Comparison of ENCODE assay signal across 13 cellular contexts in the genomic region with DNA sequence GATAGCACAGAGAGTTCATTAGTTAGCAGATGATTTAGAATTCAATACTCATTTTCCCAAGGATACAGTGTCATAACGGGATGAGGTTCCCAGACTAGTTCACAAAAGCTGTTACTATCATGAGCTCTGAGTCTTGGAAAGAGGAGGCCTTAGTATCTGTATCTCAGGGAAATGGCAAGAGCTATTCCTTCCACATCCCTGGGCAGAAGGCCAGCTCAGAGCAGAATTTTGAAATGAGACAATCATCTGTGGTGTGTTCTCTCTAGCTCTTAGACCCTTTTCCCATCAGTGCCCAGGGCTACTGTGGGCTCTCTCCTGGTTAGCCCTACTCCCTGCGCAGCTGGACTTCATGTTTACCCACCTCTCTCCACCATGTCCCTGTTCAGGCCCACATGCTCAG.
DNase-seq lines count a peak whose midpoint lies in the region; ATAC-seq and TF ChIP-seq lines count a peak whose summit lies in the region.
"Had no signal": no experiment of that assay in that cellular context is flagged by ENCODE, and none has a peak within 500 bp of the region (broad histone marks: within the 10 kb centered on the region; RNA-seq: fewer than 3 reads in every experiment).

No MANE protein-coding gene starts in this region.

- H3K9ac ChIP-seq in mammary epithelial cell (ENCODE audit: insufficient read depth, low read length), result no peak overlapping the region
- no peak overlapping the region for H3K9ac ChIP-seq in parathyroid adenoma

- DNase-seq in MCF 10A (ENCODE audit: unreplicated experiment) (peak; percentile 51), mammary epithelial cell (no peak), foreskin fibroblast (peak; percentile 76 to 87), kidney glomerular epithelial cell (lab: John Stamatoyannopoulos, UW) (no peak), NCI-H2081 treated with DMSO at 0.1 percent for 48 hours (lab: John Stamatoyannopoulos, UW) (no peak)
- DNase-seq in naive thymus-derived CD4-positive, alpha-beta T cell, result no peak
- DNase-seq: activated CD8-positive, alpha-beta T cell treated with anti-CD3 and anti-CD28 coated beads for 36 hours; activated naive CD8-positive, alpha-beta T cell treated with anti-CD3 and anti-CD28 coated beads, Interleukin-2, amount 10 ng/mL, durations not matched to agents 7 days and 5 days; NCI-H82 had no signal

- no peak overlapping the region for H3K4me3 Mint-ChIP-seq in MCF 10A (ENCODE audit: unreplicated experiment)
- no peak overlapping the region for H3K4me3 Mint-ChIP-seq in naive thymus-derived CD4-positive, alpha-beta T cell
- H3K4me3 Mint-ChIP-seq: activated CD8-positive, alpha-beta T cell treated with anti-CD3 and anti-CD28 coated beads for 36 hours; activated naive CD8-positive, alpha-beta T cell treated with anti-CD3 and anti-CD28 coated beads, Interleukin-2, amount 10 ng/mL, durations not matched to agents 7 days and 5 days had no signal

- no peaks in the 10 kb centered on the region for H3K27me3 Mint-ChIP-seq in MCF 10A (ENCODE audit: insufficient read depth, unreplicated experiment)
- H3K27me3 Mint-ChIP-seq in naive thymus-derived CD4-positive, alpha-beta T cell, result no peaks in the 10 kb centered on the region
- H3K27me3 Mint-ChIP-seq: activated CD8-positive, alpha-beta T cell treated with anti-CD3 and anti-CD28 coated beads for 36 hours; activated naive CD8-positive, alpha-beta T cell treated with anti-CD3 and anti-CD28 coated beads, Interleukin-2, amount 10 ng/mL, durations not matched to agents 7 days and 5 days had no signal

- TF ChIP-seq CTCF in MCF 10A (IDR thresholded peaks at IDR 0.05; ENCODE audit: unreplicated experiment) (no peak), mammary epithelial cell (conservative IDR thresholded peaks at IDR 0.05 in 1 of 2, IDR thresholded peaks at IDR 0.05 in 1 of 2; ENCODE audit: extremely low read depth in 1 of 2, insufficient read depth in 1 of 2, low read depth in 1 of 2, low read length in 2 of 2) (no peak), foreskin fibroblast (IDR thresholded peaks at IDR 0.05; ENCODE audit: low read depth, low read length) (no peak), parathyroid adenoma (IDR thresholded peaks at IDR 0.05) (no peak)

- H3K36me3 ChIP-seq in mammary epithelial cell (ENCODE audit: insufficient read depth, low read length) (no peaks in the 10 kb centered on the region), parathyroid adenoma (ENCODE audit: control insufficient read depth, insufficient read depth, low read length) (no peaks in the 10 kb centered on the region)
- H3K36me3 ChIP-seq in naive thymus-derived CD4-positive, alpha-beta T cell (ENCODE audit: control insufficient read depth in 2 of 3, insufficient read depth in 3 of 3, low read length in 3 of 3), result peaks cover 0 to 2% (median 0%) of the 10 kb centered on the region in 3 experiments
- H3K36me3 ChIP-seq: HAP-1 had no signal

- no peaks in the 10 kb centered on the region for H3K9me3 Mint-ChIP-seq in MCF 10A (ENCODE audit: unreplicated experiment)
- H3K9me3 Mint-ChIP-seq in naive thymus-derived CD4-positive, alpha-beta T cell, result no peaks in the 10 kb centered on the region
- H3K9me3 Mint-ChIP-seq: activated CD8-positive, alpha-beta T cell treated with anti-CD3 and anti-CD28 coated beads for 36 hours; activated naive CD8-positive, alpha-beta T cell treated with anti-CD3 and anti-CD28 coated beads, Interleukin-2, amount 10 ng/mL, durations not matched to agents 7 days and 5 days had no signal

- H3K27ac ChIP-seq in mammary epithelial cell (ENCODE audit: insufficient read depth, low read depth, low read length) (no peak overlapping the region), parathyroid adenoma (peak overlapping the region; percentile 33)
- no peak overlapping the region for H3K27ac ChIP-seq in naive thymus-derived CD4-positive, alpha-beta T cell (ENCODE audit: low read depth, low read length)
- H3K27ac ChIP-seq: epithelial cell of prostate had no signal

- H3K79me2 ChIP-seq in mammary epithelial cell (ENCODE audit: insufficient read depth, low read length) (no peaks in the 10 kb centered on the region), parathyroid adenoma (no peaks in the 10 kb centered on the region)

- peaks cover 7% of the 10 kb centered on the region for H3K36me3 Mint-ChIP-seq in MCF 10A (ENCODE audit: insufficient read depth, unreplicated experiment)
- peaks cover 3 to 62% (median 19%) of the 10 kb centered on the region in 5 donors for H3K36me3 Mint-ChIP-seq in naive thymus-derived CD4-positive, alpha-beta T cell

- peaks cover 10% of the 10 kb centered on the region for H3K4me1 Mint-ChIP-seq in MCF 10A (ENCODE audit: insufficient read depth, unreplicated experiment)
- peaks cover 0 to 2% (median 0%) of the 10 kb centered on the region in 7 donors for H3K4me1 Mint-ChIP-seq in naive thymus-derived CD4-positive, alpha-beta T cell

- H3K4me1 ChIP-seq in mammary epithelial cell (ENCODE audit: insufficient read depth, low read length) (peaks cover 11% of the 10 kb centered on the region), parathyroid adenoma (peaks cover 20% of the 10 kb centered on the region)
- H3K4me1 ChIP-seq in naive thymus-derived CD4-positive, alpha-beta T cell (ENCODE audit: control insufficient read depth in 2 of 2, insufficient read depth in 2 of 2, low read length in 2 of 2), result no peaks in the 10 kb centered on the region

- no TSS peak for BruUV-seq in MCF 10A (replicated peaks; lab: Mats Ljungman, UMichigan)
- BruUV-seq in mammary epithelial cell (replicated peaks; lab: Mats Ljungman, UMichigan), result no TSS peak

- H4K20me1 ChIP-seq in mammary epithelial cell (ENCODE audit: insufficient read depth, low read length), result no peaks in the 10 kb centered on the region

- intact Hi-C loops in MCF 10A (cut with micrococcal nuclease) (no loop called here), mammary epithelial cell (cut with micrococcal nuclease) (no loop called here)
- intact Hi-C loops in naive thymus-derived CD4-positive, alpha-beta T cell (cut with micrococcal nuclease), result no loop called here

- H2AFZ ChIP-seq in mammary epithelial cell (ENCODE audit: low read depth, low read length) (no peak overlapping the region), parathyroid adenoma (no peak overlapping the region)

- H3K9me3 ChIP-seq in mammary epithelial cell (replicated peaks; ENCODE audit: insufficient read depth, low read length) (no peaks in the 10 kb centered on the region), parathyroid adenoma (ENCODE audit: control insufficient read depth, low read length) (no peaks in the 10 kb centered on the region)
- H3K9me3 ChIP-seq in naive thymus-derived CD4-positive, alpha-beta T cell (ENCODE audit: control insufficient read depth in 2 of 3, low read length in 3 of 3), result no peaks in the 10 kb centered on the region
- H3K9me3 ChIP-seq: HAP-1 had no signal

- no peak for ATAC-seq in naive thymus-derived CD4-positive, alpha-beta T cell
- ATAC-seq in HG03108 (IDR thresholded peaks at IDR 0.05; ENCODE audit: unreplicated experiment), result no peak
- ATAC-seq: activated CD8-positive, alpha-beta T cell treated with anti-CD3 and anti-CD28 coated beads for 36 hours had no signal

- H3K27me3 ChIP-seq in mammary epithelial cell (ENCODE audit: insufficient read depth, low read length), result no peaks in the 10 kb centered on the region
- H3K27me3 ChIP-seq in parathyroid adenoma (ENCODE audit: control insufficient read depth, insufficient read depth, low read length), result no peaks in the 10 kb centered on the region
- no peaks in the 10 kb centered on the region for H3K27me3 ChIP-seq in naive thymus-derived CD4-positive, alpha-beta T cell (ENCODE audit: control insufficient read depth in 2 of 2, insufficient read depth in 2 of 2, low read length in 2 of 2)

- H3K4me3 ChIP-seq in mammary epithelial cell (replicated peaks in 1 of 3; ENCODE audit: insufficient read depth in 1 of 3, low read depth in 2 of 3, low read length in 3 of 3) (no peak overlapping the region), foreskin fibroblast (ENCODE audit: low read depth in 1 of 2, low read length in 2 of 2) (no peak overlapping the region), parathyroid adenoma (ENCODE audit: low read depth, low read length) (no peak overlapping the region)
- no peak overlapping the region for H3K4me3 ChIP-seq in naive thymus-derived CD4-positive, alpha-beta T cell (ENCODE audit: low read length)
- H3K4me3 ChIP-seq: HAP-1 had no signal

- H3K27ac Mint-ChIP-seq in MCF 10A (ENCODE audit: low read depth, unreplicated experiment), result peak overlapping the region; percentile 57
- no peak overlapping the region for H3K27ac Mint-ChIP-seq in naive thymus-derived CD4-positive, alpha-beta T cell
- H3K27ac Mint-ChIP-seq: activated CD8-positive, alpha-beta T cell treated with anti-CD3 and anti-CD28 coated beads for 36 hours; activated naive CD8-positive, alpha-beta T cell treated with anti-CD3 and anti-CD28 coated beads, Interleukin-2, amount 10 ng/mL, durations not matched to agents 7 days and 5 days had no signal

- WGBS in mammary epithelial cell (ENCODE audit: low coverage, missing lambda C conversion rate), result 100% methylated on average over 2 of the region's 2 CpGs

- dilution Hi-C loops in mammary epithelial cell (cut with HindIII; ENCODE audit: low sequenced_read_pairs), result no loop called here

- in situ Hi-C loops in mammary epithelial cell (cut with MboI; ENCODE audit: low sequenced_read_pairs in 2 of 2), result no loop called here

- CTCF ChIA-PET in MCF 10A (lab: Yijun Ruan, JAX), result interaction anchor here (0.6 to 1.8 kb wide), 7 partner anchors 9 to 73 kb away, joined by 3 to 8 read pairs (median 4); no protein-coding TSS in a partner anchor
- CTCF ChIA-PET in mammary epithelial cell (lab: Charles Lee; ENCODE audit: low non-redundant PET), result no interaction called here
- CTCF ChIA-PET in naive thymus-derived CD4-positive, alpha-beta T cell (lab: Charles Lee), result interaction anchor here (0.9 kb wide), 1 partner anchor 182 kb away, joined by 4 read pairs; no protein-coding TSS in a partner anchor

- POLR2A ChIA-PET in MCF 10A (lab: Yijun Ruan, JAX), result interaction anchor here (0.7 to 1.6 kb wide), 6 partner anchors 9 to 1851 kb away, joined by 3 to 5 read pairs (median 4); no protein-coding TSS in a partner anchor
- POLR2A ChIA-PET in naive thymus-derived CD4-positive, alpha-beta T cell (lab: Charles Lee), result no interaction called here

- H3K4me2 ChIP-seq in mammary epithelial cell (ENCODE audit: insufficient read depth, low read depth, low read length) (no peak overlapping the region), parathyroid adenoma (ENCODE audit: low read length) (no peak overlapping the region)

Comparison
In these comparisons a context has a peak if more than half of its experiments do, and no peak if none do; other contexts are left out.
1. DNase-seq: peak in MCF 10A (single experiment) and foreskin fibroblast (2 of 2); none in mammary epithelial cell (single experiment), naive thymus-derived CD4-positive, alpha-beta T cell (0 of 9), kidney glomerular epithelial cell (single experiment) and NCI-H2081 treated with DMSO at 0.1 percent for 48 hours (single experiment).